ENCODE assay signal across 8 cellular contexts in the genomic region with DNA sequence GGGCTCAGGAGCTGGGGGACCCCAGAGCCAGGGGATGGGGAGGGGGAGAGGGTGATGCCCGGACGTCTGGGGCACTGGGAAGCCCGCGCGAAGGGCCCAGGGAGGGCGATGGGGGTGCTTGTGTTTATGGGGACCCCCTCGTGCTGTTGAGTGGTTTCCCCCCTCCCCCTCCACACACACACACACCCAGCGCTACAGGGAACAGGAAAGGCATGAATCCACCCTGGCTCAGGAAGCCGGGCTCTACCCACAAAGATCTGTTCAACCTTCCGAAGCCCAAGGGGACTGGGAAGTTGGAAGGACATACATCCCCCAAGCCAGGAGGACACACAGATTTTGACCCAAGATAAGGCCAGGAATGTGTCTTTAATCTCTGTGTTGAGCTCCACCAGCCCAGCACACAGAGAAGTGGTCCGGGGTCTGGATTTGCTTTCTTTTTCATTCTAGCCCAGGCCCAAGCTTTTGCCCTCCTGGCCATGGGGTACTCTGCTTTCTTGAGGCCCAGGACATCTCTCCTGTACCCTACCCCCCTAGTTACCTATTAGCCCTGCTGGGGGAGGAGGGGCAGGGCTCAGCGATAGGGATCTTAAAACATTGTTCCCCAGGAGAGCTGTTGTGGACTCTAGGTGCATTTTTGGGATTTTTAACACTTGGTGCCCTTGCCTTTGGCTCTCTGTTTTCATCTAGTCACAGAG. TPM values are rescaled to one million over a fixed set of nuclear protein-coding genes. Genes with fewer than 3 reads are reported as not detected.
A peak's percentile ranks its signal among the peaks of the same experiment; 100 is the strongest.
DNase-seq lines count a peak whose midpoint lies in the region; ATAC-seq and TF ChIP-seq lines count a peak whose summit lies in the region.

No MANE protein-coding gene starts in this region.

- peaks cover 24% of the 10 kb centered on the region for H3K36me3 Mint-ChIP-seq in CD8-positive, alpha-beta T cell

- no peaks in the 10 kb centered on the region for H3K27me3 ChIP-seq in CD8-positive, alpha-beta T cell (ENCODE audit: insufficient read depth, low read length)

- no peak for ATAC-seq in CD8-positive, alpha-beta T cell
- no peak for ATAC-seq in GM21619 (IDR thresholded peaks at IDR 0.05; ENCODE audit: unreplicated experiment)
- ATAC-seq in HG02798 (IDR thresholded peaks at IDR 0.05; ENCODE audit: poor library complexity, unreplicated experiment), result no peak

- peaks cover 20% of the 10 kb centered on the region for H3K36me3 ChIP-seq in CD8-positive, alpha-beta T cell (ENCODE audit: insufficient read depth, low read length)

- H3K27me3 Mint-ChIP-seq in CD8-positive, alpha-beta T cell (ENCODE audit: low read depth), result no peaks in the 10 kb centered on the region

- peaks cover 66% of the 10 kb centered on the region for H3K4me1 Mint-ChIP-seq in CD8-positive, alpha-beta T cell (ENCODE audit: low read depth)

- TF ChIP-seq CTCF in CD8-positive, alpha-beta T cell (IDR thresholded peaks at IDR 0.05), result no peak

- peak overlapping the region; percentile 90 for H3K4me3 Mint-ChIP-seq in CD8-positive, alpha-beta T cell

- intact Hi-C loops in CD8-positive, alpha-beta T cell (cut with DNase I, micrococcal nuclease), result no loop called here

- H3K4me3 ChIP-seq in CD8-positive, alpha-beta T cell (ENCODE audit: low read depth, low read length), result peak overlapping the region; percentile 94

- no peaks in the 10 kb centered on the region for H3K9me3 ChIP-seq in CD8-positive, alpha-beta T cell (ENCODE audit: low read length)

- CTCF ChIA-PET in CD8-positive, alpha-beta T cell (lab: Charles Lee), result interaction anchor here (0.6 to 10.6 kb wide), 9 partner anchors 13 to 145 kb away, joined by 3 to 85 read pairs (median 4); partner anchors contain the start of gene FOXJ1

- H3K27ac Mint-ChIP-seq in CD8-positive, alpha-beta T cell, result peak overlapping the region; percentile 89

- TF ChIP-seq EP300 in Ishikawa (IDR thresholded peaks at IDR 0.05; ENCODE audit: borderline replicate concordance), result no peak

- H3K4me1 ChIP-seq in CD8-positive, alpha-beta T cell (ENCODE audit: insufficient read depth, low read length), result peaks cover 77% of the 10 kb centered on the region

- peak in 1 of 7 experiments; percentile 57 for DNase-seq in CD8-positive, alpha-beta T cell
- DNase-seq in kidney tubule cell (ENCODE audit: low spot score) (peak; percentile 23), substantia nigra (lab: John Stamatoyannopoulos, UW) (peak in 2 of 49 donors; percentile 58 to 67), ecto neural progenitor cell (ENCODE audit: low spot score) (no peak)

- POLR2A ChIA-PET in CD8-positive, alpha-beta T cell (lab: Charles Lee), result interaction anchor here (0.7 to 11.7 kb wide), 17 partner anchors 8 to 411 kb away, joined by 3 to 121 read pairs (median 6); partner anchors contain the start of genes FOXJ1 and WBP2

- H3K27ac ChIP-seq in CD8-positive, alpha-beta T cell (ENCODE audit: low read depth, low read length), result peak overlapping the region; percentile 74
- H3K27ac ChIP-seq in angular gyrus (ENCODE audit: low read depth, low read length) (peak overlapping the region; percentile 76), substantia nigra (ENCODE audit: low read depth, low read length, poor library complexity, severe bottlenecking) (peak overlapping the region; percentile 90)

- H3K9me3 Mint-ChIP-seq in CD8-positive, alpha-beta T cell, result no peaks in the 10 kb centered on the region

- no peak for TF ChIP-seq RAD21 in Ishikawa (IDR thresholded peaks at IDR 0.05; ENCODE audit: low read depth)

TF ChIP-seq in Ishikawa, 13 proteins besides CTCF, POLR2A, EP300 and RAD21:
- TF ChIP-seq, protein P1, sequence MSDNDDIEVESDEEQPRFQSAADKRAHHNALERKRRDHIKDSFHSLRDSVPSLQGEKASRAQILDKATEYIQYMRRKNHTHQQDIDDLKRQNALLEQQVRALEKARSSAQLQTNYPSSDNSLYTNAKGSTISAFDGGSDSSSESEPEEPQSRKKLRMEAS (IDR thresholded peaks at IDR 0.05), result peak; percentile 6; the same call in 1 of the 2 replicates
- TF ChIP-seq CEBPB (IDR thresholded peaks at IDR 0.05), result no peak

RNA-seq across cellular contexts. Expression of gene UBALD2, which starts 1.2 kb away (rescaled TPM):
- 100 to 1,000 TPM; 241 to 249 TPM for total RNA-seq in CD8-positive, alpha-beta T cell

RNA-seq across cellular contexts. Expression of gene RNF157, which starts 26.1 kb away (rescaled TPM):
- 10 to 100 TPM; 22.3 to 25.5 TPM for total RNA-seq in CD8-positive, alpha-beta T cell

RNA-seq across cellular contexts. Expression of gene QRICH2, which starts 41.7 kb away (rescaled TPM):
- total RNA-seq in CD8-positive, alpha-beta T cell, result 1 to 10 TPM; 1.4 to 2.1 TPM
